22 cellular contexts compared by ENCODE assay signal in genomic region chr9:16180091-16180490, GRCh38.
DNase-seq lines count a peak whose midpoint lies in the region; ATAC-seq and TF ChIP-seq lines count a peak whose summit lies in the region.
"Had no signal": no experiment of that assay in that cellular context is flagged by ENCODE, and none has a peak within 500 bp of the region (broad histone marks: within the 10 kb centered on the region; RNA-seq: fewer than 3 reads in every experiment).

No MANE protein-coding gene starts in this region.

- ATAC-seq in DND-41 (ENCODE audit: insufficient read depth, low read depth) (no peak), HG02610 (IDR thresholded peaks at IDR 0.05; ENCODE audit: unreplicated experiment) (no peak)

- peaks cover 59% of the 10 kb centered on the region for H3K4me1 Mint-ChIP-seq in activated naive CD8-positive, alpha-beta T cell (ENCODE audit: low read depth)
- H3K4me1 Mint-ChIP-seq: IgD-negative memory B cell had no signal

- H3K9me3 ChIP-seq in DND-41 (ENCODE audit: insufficient read depth, low read length, severe bottlenecking) = no peaks in the 10 kb centered on the region
- no peaks in the 10 kb centered on the region for H3K9me3 ChIP-seq in muscle layer of colon (ENCODE audit: low read length)
- H3K9me3 ChIP-seq in tibial artery = no peaks in the 10 kb centered on the region

- no peak overlapping the region for H3K4me3 ChIP-seq in DND-41 (ENCODE audit: low read depth in 1 of 2, low read length in 2 of 2)
- no peak overlapping the region for H3K4me3 ChIP-seq in KMS-11 (IDR thresholded peaks at IDR 0.05; ENCODE audit: insufficient read depth, low read depth, low read length)
- no peak overlapping the region for H3K4me3 ChIP-seq in muscle layer of colon (ENCODE audit: low read depth in 1 of 2, low read length in 2 of 2)
- no peak overlapping the region for H3K4me3 ChIP-seq in tibial artery
- H3K4me3 ChIP-seq: SK-N-MC had no signal

- TF ChIP-seq POLR2A in erythroblast (IDR thresholded peaks at IDR 0.05; ENCODE audit: low read length) = no peak

- H3K4me2 ChIP-seq in DND-41 (ENCODE audit: insufficient read depth, low read length) (peak overlapping the region; percentile 46; the same call in 1 of the 2 replicates), KMS-11 (peak overlapping the region; percentile 63; the same call in 1 of the 2 replicates)

- no peaks in the 10 kb centered on the region for H3K79me2 ChIP-seq in DND-41 (ENCODE audit: insufficient read depth, low read length)
- no peaks in the 10 kb centered on the region for H3K79me2 ChIP-seq in KMS-11 (ENCODE audit: insufficient read depth, low read depth)

- H3K27ac Mint-ChIP-seq in activated naive CD8-positive, alpha-beta T cell = peak overlapping the region; percentile 91
- H3K27ac Mint-ChIP-seq: IgD-negative memory B cell had no signal

- intact Hi-C loops in tibial artery (cut with DNase I; ENCODE audit: low total_unique reads) = no loop called here

- no peaks in the 10 kb centered on the region for H3K36me3 Mint-ChIP-seq in activated naive CD8-positive, alpha-beta T cell
- H3K36me3 Mint-ChIP-seq: IgD-negative memory B cell had no signal

- H3K4me1 ChIP-seq in DND-41 (ENCODE audit: insufficient read depth, low read length) (peaks cover 18% of the 10 kb centered on the region), KMS-11 (ENCODE audit: low read depth, poor library complexity, severe bottlenecking) (peaks cover 36% of the 10 kb centered on the region), muscle layer of colon (ENCODE audit: insufficient read depth, low read length) (peaks cover 27% of the 10 kb centered on the region), tibial artery (peaks cover 0 to 18% (median 0%) of the 10 kb centered on the region in 4 donors)

- H3K9ac ChIP-seq in DND-41 (ENCODE audit: low read depth, low read length) (no peak overlapping the region), KMS-11 (no peak overlapping the region), muscle layer of colon (ENCODE audit: low read length) (no peak overlapping the region)

- TF ChIP-seq CTCF in DND-41 (IDR thresholded peaks at IDR 0.05; ENCODE audit: borderline replicate concordance, extremely low read depth, low read length, poor library complexity, severe bottlenecking) = no peak
- no peak for TF ChIP-seq CTCF in KMS-11 (conservative IDR thresholded peaks at IDR 0.05; ENCODE audit: low read depth, low read length)
- no peak for TF ChIP-seq CTCF in tibial artery (IDR thresholded peaks at IDR 0.05)

- no peak for DNase-seq in DND-41
- no peak for DNase-seq in tibial artery
- DNase-seq in NCI-H146 treated with DMSO at 0.1 percent for 48 hours (lab: John Stamatoyannopoulos, UW; ENCODE audit: unreplicated experiment) = no peak
- no peak for DNase-seq in erythroblast (lab: John Stamatoyannopoulos, UW)
- DNase-seq: ACHN, C1 segment of cervical spinal cord, DMS79, H7, NCI-H1105, NCI-H1694 treated with DMSO at 0.1 percent for 48 hours, NCI-H510A, NCI-H774, OCI-M1, SHP77 had no signal

- no peaks in the 10 kb centered on the region for H3K27me3 Mint-ChIP-seq in activated naive CD8-positive, alpha-beta T cell
- H3K27me3 Mint-ChIP-seq: IgD-negative memory B cell had no signal

- peak overlapping the region; percentile 70 for H3K27ac ChIP-seq in DND-41 (ENCODE audit: low read length)
- peak overlapping the region; percentile 68; the same call in 1 of the 2 replicates for H3K27ac ChIP-seq in KMS-11
- peak overlapping the region; percentile 2 for H3K27ac ChIP-seq in muscle layer of colon (ENCODE audit: low read depth, low read length)
- no peak overlapping the region for H3K27ac ChIP-seq in tibial artery
- H3K27ac ChIP-seq: HL-60, SK-N-MC had no signal

- H2AFZ ChIP-seq in DND-41 (ENCODE audit: low read depth, low read length) = peak overlapping the region; percentile 49; the same call in 1 of the 2 replicates
- H2AFZ ChIP-seq in KMS-11 (ENCODE audit: low read depth) = peak overlapping the region; percentile 40; the same call in 1 of the 2 replicates

- no peaks in the 10 kb centered on the region for H3K27me3 ChIP-seq in DND-41 (ENCODE audit: insufficient read depth, low read length, poor library complexity)
- no peaks in the 10 kb centered on the region for H3K27me3 ChIP-seq in KMS-11 (ENCODE audit: insufficient read depth, low read depth)
- H3K27me3 ChIP-seq in muscle layer of colon (ENCODE audit: control insufficient read depth in 1 of 2, insufficient read depth in 2 of 2, low read length in 2 of 2) = no peaks in the 10 kb centered on the region
- H3K27me3 ChIP-seq in tibial artery = no peaks in the 10 kb centered on the region

- no peaks in the 10 kb centered on the region for H3K36me3 ChIP-seq in DND-41 (ENCODE audit: insufficient read depth, low read length)
- no peaks in the 10 kb centered on the region for H3K36me3 ChIP-seq in KMS-11 (ENCODE audit: insufficient read depth)
- H3K36me3 ChIP-seq in muscle layer of colon (ENCODE audit: insufficient read depth, low read length) = no peaks in the 10 kb centered on the region
- H3K36me3 ChIP-seq in tibial artery = no peaks in the 10 kb centered on the region

- H3K9me3 Mint-ChIP-seq in activated naive CD8-positive, alpha-beta T cell (ENCODE audit: low read depth) = no peaks in the 10 kb centered on the region
- H3K9me3 Mint-ChIP-seq: HFFc6 had no signal

- H3K4me3 Mint-ChIP-seq in activated naive CD8-positive, alpha-beta T cell = peak overlapping the region; percentile 45
- H3K4me3 Mint-ChIP-seq: HFFc6, IgD-negative memory B cell had no signal

- H4K20me1 ChIP-seq in DND-41 (ENCODE audit: insufficient read depth, low read length) (no peaks in the 10 kb centered on the region), KMS-11 (ENCODE audit: insufficient read depth) (no peaks in the 10 kb centered on the region)

Comparison
In these comparisons a context has a peak if more than half of its experiments do, and no peak if none do; other contexts are left out.
1. H3K27ac ChIP-seq: peak in DND-41 (single experiment), KMS-11 (single experiment) and muscle layer of colon (single experiment); none in tibial artery (0 of 2).